In genomic region chr17:63842540-63843386, GRCh38 we compare ENCODE assay signal across 1 cellular context.
TF ChIP-seq lines count a peak whose summit lies in the region.

Gene SMARCD2, minus strand, starts transcription at chr17:63842685. Its CDS starts 11 bp downstream, at chr17:63842674.

TF ChIP-seq in HepG2, 621 proteins besides CTCF, POLR2A, EP300 and RAD21 (continued from another document and continues in another):
- TF ChIP-seq ZHX2 (IDR thresholded peaks at IDR 0.05; ENCODE audit: low read depth): peak; percentile 74
- peak; percentile 94; the same call in 1 of the 2 replicates for TF ChIP-seq ZHX2 (CRISPR knock-in tag; IDR thresholded peaks at IDR 0.05; ENCODE audit: borderline replicate concordance)
- TF ChIP-seq GPN1 (CRISPR knock-in tag; IDR thresholded peaks at IDR 0.05; ENCODE audit: borderline replicate concordance): no peak
- TF ChIP-seq SP5 (CRISPR knock-in tag; IDR thresholded peaks at IDR 0.05; ENCODE audit: borderline replicate concordance, low read depth): peak; percentile 86
- peak; percentile 85 for TF ChIP-seq ZNF552 (CRISPR knock-in tag; IDR thresholded peaks at IDR 0.05; ENCODE audit: borderline replicate concordance)
- TF ChIP-seq ZFP1 (CRISPR knock-in tag; IDR thresholded peaks at IDR 0.05): peak; percentile 89
- no peak; the same call in 1 of the 2 replicates for TF ChIP-seq PAWR (CRISPR knock-in tag; IDR thresholded peaks at IDR 0.05; ENCODE audit: borderline replicate concordance)
- TF ChIP-seq CCAR2 (optimal IDR thresholded peaks at IDR 0.05; ENCODE audit: low read depth, low read length): peak; percentile 99
- TF ChIP-seq ELF3 (CRISPR knock-in tag; IDR thresholded peaks at IDR 0.05): peak; percentile 91
- 0 out of 2 replicates have a peak, but pooled peaks have one; percentile 36 for TF ChIP-seq NCOA5 (CRISPR knock-in tag; IDR thresholded peaks at IDR 0.05)
- peak; percentile 67; the same call in 1 of the 2 replicates for TF ChIP-seq STAT5B (CRISPR knock-in tag; IDR thresholded peaks at IDR 0.05)
- peak; percentile 70 for TF ChIP-seq ZNF143 (CRISPR knock-in tag; IDR thresholded peaks at IDR 0.05)
- peak; percentile 75; the same call in 1 of the 2 replicates for TF ChIP-seq KMT2A (CRISPR knock-in tag; IDR thresholded peaks at IDR 0.05)
- no peak for TF ChIP-seq EZH2 (conservative IDR thresholded peaks at IDR 0.05; ENCODE audit: low read depth, low read length)
- peak; percentile 99 for TF ChIP-seq BORCS8-MEF2B (CRISPR knock-in tag; IDR thresholded peaks at IDR 0.05)
- TF ChIP-seq SMYD3 (CRISPR knock-in tag; IDR thresholded peaks at IDR 0.05): peak; percentile 98
- peak; percentile 81 for TF ChIP-seq HES4 (CRISPR knock-in tag; IDR thresholded peaks at IDR 0.05; ENCODE audit: borderline replicate concordance)
- no peak for TF ChIP-seq NFE2 (CRISPR knock-in tag; IDR thresholded peaks at IDR 0.05)
- TF ChIP-seq CERS6 (CRISPR knock-in tag; IDR thresholded peaks at IDR 0.05): no peak
- peak; percentile 98 for TF ChIP-seq SMAD3 (CRISPR knock-in tag; IDR thresholded peaks at IDR 0.05)
- peak; percentile 93 for TF ChIP-seq DBP (CRISPR knock-in tag; IDR thresholded peaks at IDR 0.05; ENCODE audit: not compliant biosample characterization)
- 0 out of 2 replicates have a peak, but pooled peaks have one; percentile 53 for TF ChIP-seq ZNF737 (CRISPR knock-in tag; IDR thresholded peaks at IDR 0.05; ENCODE audit: borderline replicate concordance)
- peak; percentile 84 for TF ChIP-seq POLR2AphosphoS5 (IDR thresholded peaks at IDR 0.05; ENCODE audit: low read depth, low read length)
- TF ChIP-seq BCL3 (CRISPR knock-in tag; IDR thresholded peaks at IDR 0.05): peak; percentile 58
- 0 out of 2 replicates have a peak, but pooled peaks have one; percentile 43 for TF ChIP-seq ZNF550 (CRISPR knock-in tag; IDR thresholded peaks at IDR 0.05; ENCODE audit: borderline replicate concordance)
- no peak for TF ChIP-seq ZFP36 (IDR thresholded peaks at IDR 0.05; ENCODE audit: borderline replicate concordance, low read depth, low read length, partially characterized antibody)
- no peak for TF ChIP-seq CEBPB (IDR thresholded peaks at IDR 0.05; ENCODE audit: borderline replicate concordance, low read depth, low read length)
- peak; percentile 93 for TF ChIP-seq SAP130 (CRISPR knock-in tag; IDR thresholded peaks at IDR 0.05; ENCODE audit: low read depth)
- TF ChIP-seq NKX3-1 (CRISPR knock-in tag; IDR thresholded peaks at IDR 0.05): peak; percentile 90
- peak; percentile 84 for TF ChIP-seq ZNF335 (CRISPR knock-in tag; IDR thresholded peaks at IDR 0.05)
- TF ChIP-seq ZKSCAN5 (CRISPR knock-in tag; IDR thresholded peaks at IDR 0.05): no peak
- peak; percentile 60; the same call in 1 of the 2 replicates for TF ChIP-seq ZNF274 (CRISPR knock-in tag; IDR thresholded peaks at IDR 0.05)
- TF ChIP-seq HMGA1 (CRISPR knock-in tag; conservative IDR thresholded peaks at IDR 0.05): no peak
- peak; percentile 67 for TF ChIP-seq CEBPG (CRISPR knock-in tag; IDR thresholded peaks at IDR 0.05)
- TF ChIP-seq ARID5B (CRISPR knock-in tag; IDR thresholded peaks at IDR 0.05): peak; percentile 75
- TF ChIP-seq ZNF318 (CRISPR knock-in tag; IDR thresholded peaks at IDR 0.05): no peak
- TF ChIP-seq ZNF503 (CRISPR knock-in tag; IDR thresholded peaks at IDR 0.05): peak; percentile 91; the same call in 1 of the 2 replicates
